ENCODE assay signal across 1 cellular context in genomic region chr9:22440841-22441240, GRCh38.
TF ChIP-seq lines count a peak whose summit lies in the region.

No MANE protein-coding gene starts in this region.

TF ChIP-seq in HepG2, 621 proteins besides CTCF, POLR2A, EP300 and RAD21 (continued from another document):
- TF ChIP-seq ZNF740 (CRISPR knock-in tag; IDR thresholded peaks at IDR 0.05) (no peak), FOXK2 (IDR thresholded peaks at IDR 0.05) (no peak), SNRNP70 (IDR thresholded peaks at IDR 0.05; ENCODE audit: low read depth, low read length) (no peak), ZNF710 (CRISPR knock-in tag; IDR thresholded peaks at IDR 0.05; ENCODE audit: borderline replicate concordance) (no peak)
